18 cellular contexts compared by ENCODE assay signal in the genomic region with DNA sequence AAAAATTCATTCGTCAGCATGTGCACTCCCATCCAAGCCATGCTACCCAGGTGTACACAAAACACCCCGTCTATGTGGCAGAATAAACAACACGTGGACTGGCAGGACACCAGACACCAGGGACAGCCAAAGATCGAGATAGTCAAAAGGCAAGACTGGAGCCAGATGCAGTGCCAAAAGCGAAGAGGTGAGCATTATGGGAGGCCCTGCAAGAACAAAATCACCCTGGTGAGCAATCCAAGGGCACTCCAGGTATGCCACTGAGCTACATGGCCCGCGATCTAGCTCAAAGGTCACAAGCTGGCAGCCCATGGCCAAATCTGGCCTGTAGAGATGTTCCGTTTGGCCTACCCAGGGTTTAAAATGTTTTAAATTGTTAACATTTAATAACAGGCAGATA. TPM values are rescaled to one million over a fixed set of nuclear protein-coding genes. Genes with fewer than 3 reads are reported as not detected.
A peak's percentile ranks its signal among the peaks of the same experiment; 100 is the strongest.
DNase-seq lines count a peak whose midpoint lies in the region; ATAC-seq and TF ChIP-seq lines count a peak whose summit lies in the region.
"Had no signal": no experiment of that assay in that cellular context is flagged by ENCODE, and none has a peak within 500 bp of the region (broad histone marks: within the 10 kb centered on the region; RNA-seq: fewer than 3 reads in every experiment).

No MANE protein-coding gene starts in this region.

- H3K9ac ChIP-seq in mammary epithelial cell (ENCODE audit: insufficient read depth, low read length): no peak overlapping the region

- no peaks in the 10 kb centered on the region for H3K9me3 ChIP-seq in breast epithelium
- no peaks in the 10 kb centered on the region for H3K9me3 ChIP-seq in mammary epithelial cell (replicated peaks; ENCODE audit: insufficient read depth, low read length)
- H3K9me3 ChIP-seq in heart left ventricle: no peaks in the 10 kb centered on the region
- no peaks in the 10 kb centered on the region for H3K9me3 ChIP-seq in right lobe of liver
- no peaks in the 10 kb centered on the region for H3K9me3 ChIP-seq in stomach
- H3K9me3 ChIP-seq in spleen: no peaks in the 10 kb centered on the region
- H3K9me3 ChIP-seq in MG63: no peaks in the 10 kb centered on the region

- H3K4me3 ChIP-seq in breast epithelium (no peak overlapping the region), mammary epithelial cell (replicated peaks in 1 of 3; ENCODE audit: insufficient read depth in 1 of 3, low read depth in 2 of 3, low read length in 3 of 3) (no peak overlapping the region), heart left ventricle (no peak overlapping the region), right lobe of liver (peak overlapping the region in 1 of 3 donors; percentile 15), stomach (no peak overlapping the region), spleen (no peak overlapping the region), MG63 (no peak overlapping the region)
- H3K4me3 ChIP-seq: K562 had no signal

- no peaks in the 10 kb centered on the region for H3K36me3 ChIP-seq in breast epithelium
- H3K36me3 ChIP-seq in mammary epithelial cell (ENCODE audit: insufficient read depth, low read length): no peaks in the 10 kb centered on the region
- peaks cover 0 to 5% (median 0%) of the 10 kb centered on the region in 9 donors for H3K36me3 ChIP-seq in heart left ventricle
- H3K36me3 ChIP-seq in right lobe of liver: no peaks in the 10 kb centered on the region
- no peaks in the 10 kb centered on the region for H3K36me3 ChIP-seq in stomach
- H3K36me3 ChIP-seq in spleen: no peaks in the 10 kb centered on the region
- peaks cover 7% of the 10 kb centered on the region for H3K36me3 ChIP-seq in MG63

- no peak overlapping the region for H2AFZ ChIP-seq in mammary epithelial cell (ENCODE audit: low read depth, low read length)

- H3K27ac ChIP-seq in breast epithelium (peak overlapping the region; percentile 17 to 69), mammary epithelial cell (ENCODE audit: insufficient read depth, low read depth, low read length) (no peak overlapping the region), heart left ventricle (peak overlapping the region in 11 of 12 donors; percentile 50 to 83 (median 67)), right lobe of liver (peak overlapping the region; percentile 46 to 82 (median 76)), stomach (peak overlapping the region in 3 of 5 donors; percentile 41 to 76 (median 45)), spleen (no peak overlapping the region)
- H3K27ac ChIP-seq: 22Rv1 had no signal

- DNase-seq in breast epithelium (ENCODE audit: low spot score in 2 of 2) (peak; percentile 28 to 62), mammary epithelial cell (no peak), heart left ventricle (peak in 4 of 5 donors; percentile 43 to 85 (median 60)), right lobe of liver (peak; percentile 80 to 97 (median 91)), stomach (peak; percentile 90), spleen (no peak), SW480 (ENCODE audit: low spot score) (no peak), MG63 (no peak)
- DNase-seq: Calu3; CD4-positive, alpha-beta T cell; DMS53; NCI-H1436; NCI-H2081 treated with DMSO at 0.1 percent for 48 hours; NCI-H510A treated with DMSO at 0.1 percent for 48 hours; SHP77 had no signal

- no peak for TF ChIP-seq POLR2A in breast epithelium (IDR thresholded peaks at IDR 0.05)
- TF ChIP-seq POLR2A in heart left ventricle (IDR thresholded peaks at IDR 0.05): no peak
- TF ChIP-seq POLR2A in right lobe of liver (IDR thresholded peaks at IDR 0.05): no peak
- no peak for TF ChIP-seq POLR2A in stomach (IDR thresholded peaks at IDR 0.05)
- TF ChIP-seq POLR2A in spleen (IDR thresholded peaks at IDR 0.05): no peak

- BruUV-seq in mammary epithelial cell (replicated peaks; lab: Mats Ljungman, UMichigan): no TSS peak

- intact Hi-C loops in breast epithelium (cut with DNase I; ENCODE audit: low total_unique reads): no loop called here
- intact Hi-C loops in mammary epithelial cell (cut with micrococcal nuclease): no loop called here
- intact Hi-C loops in heart left ventricle (cut with DNase I): no loop called here
- intact Hi-C loops in right lobe of liver (cut with DNase I): no loop called here
- intact Hi-C loops in stomach (cut with DNase I; ENCODE audit: low total_unique reads): no loop called here
- intact Hi-C loops in spleen (cut with DNase I; ENCODE audit: low total_unique reads): no loop called here

- CTCF ChIA-PET in mammary epithelial cell (lab: Charles Lee; ENCODE audit: low non-redundant PET): no interaction called here

- TF ChIP-seq CTCF in breast epithelium (IDR thresholded peaks at IDR 0.05): no peak
- TF ChIP-seq CTCF in mammary epithelial cell (conservative IDR thresholded peaks at IDR 0.05 in 1 of 2, IDR thresholded peaks at IDR 0.05 in 1 of 2; ENCODE audit: extremely low read depth in 1 of 2, insufficient read depth in 1 of 2, low read depth in 1 of 2, low read length in 2 of 2): no peak
- TF ChIP-seq CTCF in heart left ventricle (IDR thresholded peaks at IDR 0.05): no peak
- TF ChIP-seq CTCF in right lobe of liver (IDR thresholded peaks at IDR 0.05): no peak
- TF ChIP-seq CTCF in stomach (IDR thresholded peaks at IDR 0.05): no peak
- no peak for TF ChIP-seq CTCF in spleen (IDR thresholded peaks at IDR 0.05 in 8 of 11, conservative IDR thresholded peaks at IDR 0.05 in 3 of 11)

- dilution Hi-C loops in mammary epithelial cell (cut with HindIII; ENCODE audit: low sequenced_read_pairs): no loop called here

- H3K4me1 ChIP-seq in breast epithelium: peaks cover 0 to 21% of the 10 kb centered on the region in 2 donors
- H3K4me1 ChIP-seq in mammary epithelial cell (ENCODE audit: insufficient read depth, low read length): no peaks in the 10 kb centered on the region
- H3K4me1 ChIP-seq in heart left ventricle: peaks cover 23 to 98% (median 82%) of the 10 kb centered on the region in 12 donors
- H3K4me1 ChIP-seq in right lobe of liver: peaks cover 0 to 95% (median 36%) of the 10 kb centered on the region in 4 donors
- H3K4me1 ChIP-seq in stomach: peaks cover 33 to 98% (median 64%) of the 10 kb centered on the region in 4 donors
- peaks cover 0 to 41% (median 11%) of the 10 kb centered on the region in 6 donors for H3K4me1 ChIP-seq in spleen

- no peaks in the 10 kb centered on the region for H3K79me2 ChIP-seq in mammary epithelial cell (ENCODE audit: insufficient read depth, low read length)

- in situ Hi-C loops in mammary epithelial cell (cut with MboI; ENCODE audit: low sequenced_read_pairs in 2 of 2): no loop called here

- H3K4me2 ChIP-seq in mammary epithelial cell (ENCODE audit: insufficient read depth, low read depth, low read length): no peak overlapping the region

- 79% methylated on average over 8 of the region's 8 CpGs for WGBS in mammary epithelial cell (ENCODE audit: low coverage, missing lambda C conversion rate)
- WGBS in heart left ventricle, 4 donors: 48 to 69% (median 53%) methylated on average over 8 of the region's 8 CpGs
- 15% methylated on average over 8 of the region's 8 CpGs for WGBS in right lobe of liver (ENCODE audit: insufficient coverage, low coverage, low lambda C conversion rate, missing lambda C conversion rate)
- WGBS in stomach, 5 donors: 31 to 69% (median 51%) methylated on average over 8 of the region's 8 CpGs
- WGBS in spleen, 5 donors: 91 to 96% (median 93%) methylated on average over 8 of the region's 8 CpGs

- no peak for TF ChIP-seq EP300 in stomach (IDR thresholded peaks at IDR 0.05)

- peak; percentile 54 to 82 (median 74) for ATAC-seq in heart left ventricle
- ATAC-seq in right lobe of liver: peak; percentile 72 to 88 (median 80)
- ATAC-seq: K562, Panc1 had no signal

- no peaks in the 10 kb centered on the region for H4K20me1 ChIP-seq in mammary epithelial cell (ENCODE audit: insufficient read depth, low read length)

- no peaks in the 10 kb centered on the region for H3K27me3 ChIP-seq in breast epithelium
- no peaks in the 10 kb centered on the region for H3K27me3 ChIP-seq in mammary epithelial cell (ENCODE audit: insufficient read depth, low read length)
- no peaks in the 10 kb centered on the region for H3K27me3 ChIP-seq in heart left ventricle
- no peaks in the 10 kb centered on the region for H3K27me3 ChIP-seq in right lobe of liver
- H3K27me3 ChIP-seq in stomach: no peaks in the 10 kb centered on the region
- H3K27me3 ChIP-seq in spleen (replicated peaks in 1 of 7): no peaks in the 10 kb centered on the region
- no peaks in the 10 kb centered on the region for H3K27me3 ChIP-seq in MG63

RNA-seq across cellular contexts. Expression of gene PLPP3, which starts 33.7 kb away (rescaled TPM):
- total RNA-seq in breast epithelium (100 to 1,000 TPM; 122 to 275 (median 127) TPM), mammary epithelial cell (10 to 100 TPM in 1 of 2 donors, 1 to 10 TPM in 1; 1.3 to 16.2 TPM), heart left ventricle (100 to 1,000 TPM in 4 of 9 donors, 10 to 100 TPM in 5; 75.8 to 221 (median 97.8) TPM), right lobe of liver (100 to 1,000 TPM in 1 of 6 experiments, 10 to 100 TPM in 5; 47.8 to 118 (median 65.8) TPM), stomach (100 to 1,000 TPM in 2 of 5 donors, 10 to 100 TPM in 3; 28.7 to 145 (median 64.7) TPM), spleen (10 to 100 TPM; 40.3 to 90.0 (median 65.6) TPM)
- polyA plus RNA-seq in mammary epithelial cell (2.4 TPM), heart left ventricle (10 to 100 TPM; 17.1 to 89.6 TPM), stomach (10 to 100 TPM; 11.1 to 37.3 (median 17.6) TPM), spleen (10 to 100 TPM in 2 of 3 donors, 1 to 10 TPM in 1; 6.7 to 16.3 (median 10.5) TPM)
- 17.2 TPM for polyA minus RNA-seq in mammary epithelial cell
- total RNA-seq in MG63 (2014; rRNA removed; shearing (Covaris generic); ENCODE audit: low replicate concordance): 24.3 and 25.7 TPM in 2 replicates
- total RNA-seq: CD4-positive, alpha-beta T cell had no signal

Comparison
In these comparisons a context has a peak if more than half of its experiments do, and no peak if none do; other contexts are left out.
1. DNase-seq: peak in breast epithelium (2 of 2), heart left ventricle (4 of 5), right lobe of liver (3 of 3) and stomach (single experiment); none in mammary epithelial cell (single experiment), spleen (single experiment), SW480 (single experiment) and MG63 (single experiment).
2. H3K27ac ChIP-seq: peak in breast epithelium (2 of 2), heart left ventricle (11 of 12), right lobe of liver (3 of 3) and stomach (3 of 5); none in mammary epithelial cell (single experiment) and spleen (0 of 8).